33 cellular contexts compared by ENCODE assay signal in the genomic region with DNA sequence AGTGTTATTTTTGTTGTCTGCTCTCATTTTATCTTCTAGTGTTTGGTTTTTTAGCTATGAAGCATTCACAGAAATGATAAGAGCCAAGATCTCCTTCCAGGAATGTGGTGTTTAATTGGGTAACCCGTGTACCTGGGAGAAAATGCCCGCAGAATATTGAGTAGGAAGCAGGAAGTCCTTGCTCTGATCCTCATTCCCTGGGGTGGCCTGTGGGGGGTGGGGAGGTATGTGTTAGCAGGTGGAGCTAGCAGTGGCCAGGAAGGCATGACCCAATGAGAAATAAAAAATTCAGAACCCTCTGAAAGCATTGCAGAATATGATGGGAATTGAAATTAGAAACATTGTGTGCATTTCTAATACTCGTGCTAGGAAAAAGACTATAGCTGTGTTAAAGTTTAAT.
"Had no signal": no experiment of that assay in that cellular context is flagged by ENCODE, and none has a peak within 500 bp of the region (broad histone marks: within the 10 kb centered on the region; RNA-seq: fewer than 3 reads in every experiment).

No MANE protein-coding gene starts in this region.

- H3K27me3 Mint-ChIP-seq: activated CD4-positive, alpha-beta T cell treated with anti-CD3 and anti-CD28 coated beads for 36 hours; activated CD4-positive, alpha-beta T cell treated with anti-CD3 and anti-CD28 coated beads, Interleukin-2, amount 10 ng/mL, durations not matched to agents 7 days and 5 days; activated naive CD4-positive, alpha-beta T cell treated with anti-CD3 and anti-CD28 coated beads, Interleukin-2, amount 50 U/mL, for 24 hours; activated naive CD8-positive, alpha-beta T cell treated with anti-CD3 and anti-CD28 coated beads, Interleukin-2, amount 10 ng/mL, durations not matched to agents 7 days and 5 days; activated T-cell treated with anti-CD3 and anti-CD28 coated beads, Interleukin-2, amount 50 U/mL, for 24 hours; brain had no signal

- H3K9me3 Mint-ChIP-seq: activated CD4-positive, alpha-beta T cell treated with anti-CD3 and anti-CD28 coated beads, Interleukin-2, amount 10 ng/mL, durations not matched to agents 7 days and 5 days; activated naive CD4-positive, alpha-beta T cell treated with anti-CD3 and anti-CD28 coated beads, Interleukin-2, amount 50 U/mL, for 24 hours; activated naive CD8-positive, alpha-beta T cell treated with anti-CD3 and anti-CD28 coated beads, Interleukin-2, amount 10 ng/mL, durations not matched to agents 7 days and 5 days; activated T-cell treated with anti-CD3 and anti-CD28 coated beads, Interleukin-2, amount 50 U/mL, for 24 hours; activated T-helper 2 cell treated with anti-CD3 and anti-CD28 coated beads, Interferon-gamma antibody, Interleukin-2, Interleukin-4, amounts not matched to agents 10 μg/mL and 5 μg/mL and 100 μg/mL, durations not matched to agents 14 hours and 24 hours and 36 hours had no signal

- H3K4me1 Mint-ChIP-seq: activated CD4-positive, alpha-beta T cell treated with anti-CD3 and anti-CD28 coated beads for 36 hours; activated CD4-positive, alpha-beta T cell treated with anti-CD3 and anti-CD28 coated beads, Interleukin-2, amount 10 ng/mL, durations not matched to agents 7 days and 5 days; activated naive CD8-positive, alpha-beta T cell treated with anti-CD3 and anti-CD28 coated beads, Interleukin-2, amount 10 ng/mL, durations not matched to agents 7 days and 5 days had no signal

- H3K27ac Mint-ChIP-seq: activated CD4-positive, alpha-beta T cell treated with anti-CD3 and anti-CD28 coated beads for 36 hours; activated CD4-positive, alpha-beta T cell treated with anti-CD3 and anti-CD28 coated beads, Interleukin-2, amount 10 ng/mL, durations not matched to agents 7 days and 5 days; activated CD8-positive, alpha-beta T cell treated with anti-CD3 and anti-CD28 coated beads, Interleukin-2, amount 10 ng/mL, durations not matched to agents 7 days and 5 days; activated naive CD4-positive, alpha-beta T cell treated with anti-CD3 and anti-CD28 coated beads, Interleukin-2, amount 50 U/mL, for 24 hours; activated naive CD8-positive, alpha-beta T cell treated with anti-CD3 and anti-CD28 coated beads, Interleukin-2, amount 10 ng/mL, durations not matched to agents 7 days and 5 days; activated T-cell treated with anti-CD3 and anti-CD28 coated beads, Interleukin-2, amount 50 U/mL, for 24 hours; activated T-helper 2 cell treated with anti-CD3 and anti-CD28 coated beads, Interferon-gamma antibody, Interleukin-2, Interleukin-4, amounts not matched to agents 10 μg/mL and 5 μg/mL and 100 μg/mL, durations not matched to agents 14 hours and 24 hours and 36 hours had no signal

- H3K4me3 Mint-ChIP-seq: activated CD4-positive, alpha-beta T cell treated with anti-CD3 and anti-CD28 coated beads for 36 hours; activated CD4-positive, alpha-beta T cell treated with anti-CD3 and anti-CD28 coated beads, Interleukin-2, amount 10 ng/mL, durations not matched to agents 7 days and 5 days; activated CD8-positive, alpha-beta T cell treated with anti-CD3 and anti-CD28 coated beads, Interleukin-2, amount 10 ng/mL, durations not matched to agents 7 days and 5 days; activated naive CD4-positive, alpha-beta T cell treated with anti-CD3 and anti-CD28 coated beads, Interleukin-2, amount 50 U/mL, for 24 hours; activated naive CD8-positive, alpha-beta T cell treated with anti-CD3 and anti-CD28 coated beads, Interleukin-2, amount 10 ng/mL, durations not matched to agents 7 days and 5 days; activated T-cell treated with anti-CD3 and anti-CD28 coated beads, Interleukin-2, amount 50 U/mL, for 24 hours; brain had no signal

- H3K36me3 Mint-ChIP-seq: activated naive CD8-positive, alpha-beta T cell treated with anti-CD3 and anti-CD28 coated beads, Interleukin-2, amount 10 ng/mL, durations not matched to agents 7 days and 5 days had no signal

- DNase-seq: activated CD4-positive, alpha-beta T cell treated with anti-CD3 and anti-CD28 coated beads for 36 hours; activated CD4-positive, alpha-beta T cell treated with anti-CD3 and anti-CD28 coated beads, Interleukin-2, amount 10 ng/mL, durations not matched to agents 7 days and 5 days; activated CD4-positive, alpha-beta T cell treated with anti-CD3 and anti-CD28 coated beads, Interleukin-2, amount 50 U/mL, for 48 hours; activated CD8-positive, alpha-beta T cell treated with anti-CD3 and anti-CD28 coated beads, Interleukin-2, amount 10 ng/mL, durations not matched to agents 7 days and 5 days; activated gamma-delta T cell; activated naive CD4-positive, alpha-beta T cell treated with Interleukin-2 at 50 U/mL for 16 hours; activated naive CD8-positive, alpha-beta T cell treated with anti-CD3 and anti-CD28 coated beads, Interleukin-2, amount 10 ng/mL, durations not matched to agents 7 days and 5 days; activated T-cell treated with anti-CD3 and anti-CD28 coated beads, Interleukin-2, amount 50 U/mL, for 24 hours; amygdala; caudate nucleus; cerebellar nuclear complex; Kasumi-1; KG1; MM.1S; MV-4-11; NCI-H1092 treated with DMSO at 0.1 percent for 48 hours; NCI-H1417; NCI-H146; NCI-H187 treated with DMSO at 0.1 percent for 48 hours; NCI-H2081 treated with DMSO at 0.1 percent for 48 hours; NCI-H345; NCI-H524 treated with DMSO at 0.1 percent for 48 hours; NCI-H748 treated with DMSO at 0.1 percent for 48 hours; NK-92 treated with Interleukin-12 subunit alpha and Interleukin-12 subunit beta, amount 100 ng/mL, for 24 hours; Right ventricle myocardium superior; SW 1271; T-helper 1 cell; T-helper 2 cell; T1000 had no signal

- ATAC-seq: activated CD4-positive, alpha-beta T cell treated with anti-CD3 and anti-CD28 coated beads for 36 hours; activated CD4-positive, CD25-positive, alpha-beta regulatory T cell treated with anti-CD3 and anti-CD28 coated beads, Interleukin-2, amount 50 U/mL, for 24 hours; activated CD8-positive, alpha-beta T cell treated with anti-CD3 and anti-CD28 coated beads, Interleukin-2, amount 10 ng/mL, durations not matched to agents 7 days and 5 days had no signal
